1 cellular context compared by ENCODE assay signal in the genomic region with DNA sequence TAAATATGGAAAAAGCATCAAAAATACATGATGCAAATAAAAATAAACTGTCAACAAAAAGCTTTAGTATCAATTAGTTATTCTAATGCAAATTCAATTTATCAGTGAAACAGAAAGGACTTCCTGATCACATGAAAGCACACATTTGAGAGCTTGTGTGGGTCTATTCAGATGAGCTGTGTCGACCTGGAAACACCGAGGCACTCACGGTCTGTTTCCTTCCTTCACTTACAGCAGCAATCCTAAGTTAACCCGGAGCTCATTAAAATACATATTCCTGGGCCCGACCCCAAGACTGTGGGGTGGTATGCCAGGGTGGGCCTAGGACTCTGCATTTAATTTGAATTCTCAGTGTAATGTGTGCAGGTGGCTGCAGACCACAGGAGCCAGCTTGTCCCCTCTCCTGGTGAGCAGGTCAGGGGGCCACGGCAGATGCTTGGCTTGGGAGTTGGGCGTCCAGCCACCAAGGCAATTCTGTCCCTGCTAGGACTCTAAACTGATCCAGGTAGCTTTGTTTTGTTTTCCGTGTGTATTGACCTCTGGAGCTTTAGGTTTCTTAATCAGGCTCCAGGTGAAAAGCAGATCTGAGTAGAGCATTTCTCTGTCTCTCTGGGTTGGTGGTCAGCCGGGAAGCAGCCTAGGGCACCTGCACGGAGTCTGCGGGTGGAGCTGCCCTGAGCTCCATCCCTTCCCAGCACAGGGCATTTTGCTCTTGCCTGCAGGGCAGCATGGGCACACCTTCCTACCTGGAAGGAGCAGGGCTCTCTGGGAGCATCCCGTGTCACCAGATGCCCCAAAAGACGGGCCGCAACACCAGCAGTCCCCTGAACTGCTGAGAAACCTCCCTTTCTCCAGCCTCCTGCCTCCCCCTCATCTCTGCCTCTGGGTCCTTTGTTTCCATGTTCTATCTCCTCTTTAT.
TF ChIP-seq lines count a peak whose summit lies in the region.

No MANE protein-coding gene starts in this region.

TF ChIP-seq in GM23338, 12 proteins besides CTCF, POLR2A, EP300 and RAD21 (continued from another document):
- TF ChIP-seq, protein P1, sequence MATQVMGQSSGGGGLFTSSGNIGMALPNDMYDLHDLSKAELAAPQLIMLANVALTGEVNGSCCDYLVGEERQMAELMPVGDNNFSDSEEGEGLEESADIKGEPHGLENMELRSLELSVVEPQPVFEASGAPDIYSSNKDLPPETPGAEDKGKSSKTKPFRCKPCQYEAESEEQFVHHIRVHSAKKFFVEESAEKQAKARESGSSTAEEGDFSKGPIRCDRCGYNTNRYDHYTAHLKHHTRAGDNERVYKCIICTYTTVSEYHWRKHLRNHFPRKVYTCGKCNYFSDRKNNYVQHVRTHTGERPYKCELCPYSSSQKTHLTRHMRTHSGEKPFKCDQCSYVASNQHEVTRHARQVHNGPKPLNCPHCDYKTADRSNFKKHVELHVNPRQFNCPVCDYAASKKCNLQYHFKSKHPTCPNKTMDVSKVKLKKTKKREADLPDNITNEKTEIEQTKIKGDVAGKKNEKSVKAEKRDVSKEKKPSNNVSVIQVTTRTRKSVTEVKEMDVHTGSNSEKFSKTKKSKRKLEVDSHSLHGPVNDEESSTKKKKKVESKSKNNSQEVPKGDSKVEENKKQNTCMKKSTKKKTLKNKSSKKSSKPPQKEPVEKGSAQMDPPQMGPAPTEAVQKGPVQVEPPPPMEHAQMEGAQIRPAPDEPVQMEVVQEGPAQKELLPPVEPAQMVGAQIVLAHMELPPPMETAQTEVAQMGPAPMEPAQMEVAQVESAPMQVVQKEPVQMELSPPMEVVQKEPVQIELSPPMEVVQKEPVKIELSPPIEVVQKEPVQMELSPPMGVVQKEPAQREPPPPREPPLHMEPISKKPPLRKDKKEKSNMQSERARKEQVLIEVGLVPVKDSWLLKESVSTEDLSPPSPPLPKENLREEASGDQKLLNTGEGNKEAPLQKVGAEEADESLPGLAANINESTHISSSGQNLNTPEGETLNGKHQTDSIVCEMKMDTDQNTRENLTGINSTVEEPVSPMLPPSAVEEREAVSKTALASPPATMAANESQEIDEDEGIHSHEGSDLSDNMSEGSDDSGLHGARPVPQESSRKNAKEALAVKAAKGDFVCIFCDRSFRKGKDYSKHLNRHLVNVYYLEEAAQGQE (IDR thresholded peaks at IDR 0.05; ENCODE audit: unreplicated experiment): no peak
- no peak for TF ChIP-seq EZH2 (IDR thresholded peaks at IDR 0.05; ENCODE audit: low read depth, unreplicated experiment)
- TF ChIP-seq CREB1 (CRISPR knock-in tag; IDR thresholded peaks at IDR 0.05; ENCODE audit: low read depth): no peak
